ENCODE assay signal across 8 cellular contexts in genomic region chr4:109434007-109434792, GRCh38. TPM values are rescaled to one million over a fixed set of nuclear protein-coding genes. Genes with fewer than 3 reads are reported as not detected.
A peak's percentile ranks its signal among the peaks of the same experiment; 100 is the strongest.
DNase-seq lines count a peak whose midpoint lies in the region; ATAC-seq and TF ChIP-seq lines count a peak whose summit lies in the region.

No MANE protein-coding gene starts in this region.

- CTCF ChIA-PET in activated CD4-positive, alpha-beta memory T cell treated with anti-CD3 and anti-CD28 coated beads, Interleukin-2, amount 10 ng/mL, durations not matched to agents 7 days and 5 days (lab: Charles Lee): interaction anchor here (0.6 to 3.5 kb wide), 36 partner anchors 8 to 730 kb away, joined by 3 to 33 read pairs (median 6); partner anchors contain the start of genes CASP6, CFI, GAR1 and MCUB

- H3K36me3 Mint-ChIP-seq in activated CD4-positive, alpha-beta memory T cell treated with anti-CD3 and anti-CD28 coated beads, Interleukin-2, amount 10 ng/mL, durations not matched to agents 7 days and 5 days (ENCODE audit: low read depth): peaks cover 11% of the 10 kb centered on the region

- H3K4me3 Mint-ChIP-seq in activated CD4-positive, alpha-beta memory T cell treated with anti-CD3 and anti-CD28 coated beads, Interleukin-2, amount 10 ng/mL, durations not matched to agents 7 days and 5 days: peak overlapping the region; percentile 84

- POLR2A ChIA-PET in activated CD4-positive, alpha-beta memory T cell treated with anti-CD3 and anti-CD28 coated beads, Interleukin-2, amount 10 ng/mL, durations not matched to agents 7 days and 5 days (lab: Charles Lee): interaction anchor here (0.7 to 4.1 kb wide), 15 partner anchors 10 to 762 kb away, joined by 3 to 53 read pairs (median 4); partner anchors contain the start of genes CASP6, GAR1, MCUB and PLA2G12A

- H3K9me3 Mint-ChIP-seq in activated CD4-positive, alpha-beta memory T cell treated with anti-CD3 and anti-CD28 coated beads, Interleukin-2, amount 10 ng/mL, durations not matched to agents 7 days and 5 days: no peaks in the 10 kb centered on the region

- no peaks in the 10 kb centered on the region for H3K27me3 ChIP-seq in HUES64 (ENCODE audit: insufficient read depth, low read length)
- H3K27me3 ChIP-seq in mononuclear cell (ENCODE audit: insufficient read depth, low read length): no peaks in the 10 kb centered on the region
- H3K27me3 ChIP-seq in tibial artery: no peaks in the 10 kb centered on the region

- H3K4me1 ChIP-seq in HUES64 (ENCODE audit: insufficient read depth, low read length): peaks cover 32% of the 10 kb centered on the region
- H3K4me1 ChIP-seq in mononuclear cell (ENCODE audit: insufficient read depth, low read length): peaks cover 44% of the 10 kb centered on the region
- peaks cover 0 to 60% (median 29%) of the 10 kb centered on the region in 4 donors for H3K4me1 ChIP-seq in tibial artery

- H3K9ac ChIP-seq in HUES64 (ENCODE audit: low read depth, low read length): peak overlapping the region; percentile 94

- intact Hi-C loops in tibial artery (cut with DNase I; ENCODE audit: low total_unique reads): loop anchor here (5.0 to 10.0 kb wide), 3 partner anchors 131 to 383 kb away; partner anchors contain the start of genes CASP6, GAR1 and MCUB

- H3K9me3 ChIP-seq in HUES64 (ENCODE audit: insufficient read depth, low read depth, low read length) (no peaks in the 10 kb centered on the region), mononuclear cell (ENCODE audit: low read depth, low read length) (no peaks in the 10 kb centered on the region), tibial artery (no peaks in the 10 kb centered on the region)

- H3K27ac ChIP-seq in HUES64 (ENCODE audit: low read depth, low read length): no peak overlapping the region; the same call in 1 of the 2 replicates
- H3K27ac ChIP-seq in tibial artery: peak overlapping the region; percentile 92 to 93

- peak overlapping the region; percentile 74 for H3K27ac Mint-ChIP-seq in activated CD4-positive, alpha-beta memory T cell treated with anti-CD3 and anti-CD28 coated beads, Interleukin-2, amount 10 ng/mL, durations not matched to agents 7 days and 5 days

- peaks cover 60% of the 10 kb centered on the region for H3K4me1 Mint-ChIP-seq in activated CD4-positive, alpha-beta memory T cell treated with anti-CD3 and anti-CD28 coated beads, Interleukin-2, amount 10 ng/mL, durations not matched to agents 7 days and 5 days

- peak; percentile 55 for DNase-seq in ELF-1 (ENCODE audit: low read depth, low spot score)
- peak; percentile 25 for DNase-seq in activated CD4-positive, alpha-beta memory T cell treated with anti-CD3 and anti-CD28 coated beads, Interleukin-2, amount 10 ng/mL, durations not matched to agents 7 days and 5 days
- DNase-seq in epithelial cell of esophagus (ENCODE audit: low read depth): peak; percentile 24
- DNase-seq in tibial artery: peak; percentile 26 to 69
- DNase-seq in NCI-H1105 treated with DMSO at 0.1 percent for 48 hours (lab: John Stamatoyannopoulos, UW): no peak

- ATAC-seq in GM21526 (IDR thresholded peaks at IDR 0.05; ENCODE audit: low FRiP score, unreplicated experiment): peak; percentile 43

- H3K27me3 Mint-ChIP-seq in activated CD4-positive, alpha-beta memory T cell treated with anti-CD3 and anti-CD28 coated beads, Interleukin-2, amount 10 ng/mL, durations not matched to agents 7 days and 5 days: no peaks in the 10 kb centered on the region

- no peak for TF ChIP-seq CTCF in epithelial cell of esophagus (IDR thresholded peaks at IDR 0.05; ENCODE audit: insufficient read depth, low read depth, low read length, missing control alignments)
- TF ChIP-seq CTCF in tibial artery (IDR thresholded peaks at IDR 0.05): no peak

- H3K36me3 ChIP-seq in HUES64 (ENCODE audit: insufficient read depth, low read length) (no peaks in the 10 kb centered on the region; the same call in none of the 2 replicates), tibial artery (no peaks in the 10 kb centered on the region)

- WGBS in HUES64: under 1% methylated on average over 65 of the region's 65 CpGs

- peak overlapping the region; percentile 66 for H3K4me3 ChIP-seq in HUES64 (ENCODE audit: low read length)
- H3K4me3 ChIP-seq in epithelial cell of esophagus (ENCODE audit: low read length): peak overlapping the region; percentile 82
- peak overlapping the region; percentile 64 for H3K4me3 ChIP-seq in mononuclear cell (ENCODE audit: low read length)
- peak overlapping the region; percentile 80 for H3K4me3 ChIP-seq in tibial artery

RNA-seq across cellular contexts. Expression of gene SEC24B, which starts 0.6 kb away (rescaled TPM):
- 18.9 TPM for polyA plus RNA-seq in HUES64 (2013, experiment 1 of 2)
- 20.6 TPM for polyA plus RNA-seq in HUES64 (2013, experiment 2 of 2)
- 10 to 100 TPM; 25.7 to 27.0 TPM for total RNA-seq in activated CD4-positive, alpha-beta memory T cell treated with anti-CD3 and anti-CD28 coated beads, Interleukin-2, amount 10 ng/mL, durations not matched to agents 7 days and 5 days
- total RNA-seq in mononuclear cell: 40.0 TPM
